In the genomic region with DNA sequence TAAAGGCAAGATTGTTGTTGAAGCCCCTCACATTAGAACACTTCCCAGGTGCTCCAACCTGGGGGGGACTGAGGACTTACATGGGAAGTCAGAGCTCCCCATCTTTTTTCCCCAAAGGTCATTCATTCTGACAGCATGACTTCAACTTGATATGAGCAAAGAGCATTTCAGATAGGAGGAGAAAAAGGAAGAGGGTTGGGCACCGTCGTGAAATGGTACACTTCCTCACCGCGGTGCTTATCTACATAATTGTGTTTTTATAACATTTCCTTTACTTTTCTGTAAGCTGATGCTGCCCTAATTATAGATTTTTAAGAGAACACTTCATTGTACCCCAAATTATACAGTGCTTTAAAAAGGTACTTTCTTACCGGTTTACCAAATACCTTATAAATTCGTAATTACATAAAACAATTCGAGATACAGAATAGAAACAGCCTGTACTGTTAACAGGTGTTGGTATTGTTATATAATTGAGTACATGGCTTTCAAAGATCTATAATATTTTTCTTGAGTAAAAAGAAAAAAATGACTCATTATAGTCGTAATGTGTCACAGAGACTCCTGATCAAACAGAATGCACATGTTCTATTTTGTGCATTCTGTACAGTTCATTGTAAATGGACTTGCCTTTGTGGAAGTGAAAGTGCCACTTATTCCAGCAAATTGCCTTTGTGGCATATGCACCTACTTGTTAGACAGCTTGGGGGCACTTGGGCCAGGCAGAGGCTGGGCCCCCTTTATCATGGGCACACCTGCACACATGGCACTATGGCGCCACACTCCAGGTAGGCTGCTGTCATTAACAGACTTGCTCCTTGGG, we compare ENCODE assay signal across 12 cellular contexts.
DNase-seq lines count a peak whose midpoint lies in the region; ATAC-seq and FAIRE-seq lines count a peak whose summit lies in the region.
"Had no signal": no experiment of that assay in that cellular context is flagged by ENCODE, and none has a peak within 500 bp of the region (broad histone marks: within the 10 kb centered on the region; RNA-seq: fewer than 3 reads in every experiment).

No MANE protein-coding gene starts in this region.

- no peaks in the 10 kb centered on the region for H3K36me3 Mint-ChIP-seq in activated CD4-positive, alpha-beta T cell treated with anti-CD3 and anti-CD28 coated beads, Interleukin-2, amount 10 ng/mL, durations not matched to agents 7 days and 5 days (ENCODE audit: low read depth)
- no peaks in the 10 kb centered on the region for H3K36me3 Mint-ChIP-seq in natural killer cell treated with Interleukin-12 subunit alpha and Interleukin-12 subunit beta and Interleukin-15 and Interleukin-18, amount 100 ng/mL, for 72 hours

- FAIRE-seq in HTR-8/SVneo (lab: Jason Lieb, UNC), result no peak
- FAIRE-seq: HepG2 had no signal

- no peaks in the 10 kb centered on the region for H3K9me3 Mint-ChIP-seq in activated CD4-positive, alpha-beta T cell treated with anti-CD3 and anti-CD28 coated beads, Interleukin-2, amount 10 ng/mL, durations not matched to agents 7 days and 5 days
- no peaks in the 10 kb centered on the region for H3K9me3 Mint-ChIP-seq in natural killer cell treated with Interleukin-12 subunit alpha and Interleukin-12 subunit beta and Interleukin-15 and Interleukin-18, amount 100 ng/mL, for 72 hours

- no peak for DNase-seq in activated CD4-positive, alpha-beta T cell treated with anti-CD3 and anti-CD28 coated beads, Interleukin-2, amount 10 ng/mL, durations not matched to agents 7 days and 5 days
- DNase-seq in activated CD4-positive, alpha-beta T cell treated with anti-CD3 and anti-CD28 coated beads for 4 hours, result no peak
- DNase-seq in OCI-M1 (lab: John Stamatoyannopoulos, UW) (peak; percentile 31), HTR-8/SVneo (ENCODE audit: insufficient read length, low spot score) (no peak)
- DNase-seq in natural killer cell treated with Interleukin-12 subunit alpha and Interleukin-12 subunit beta and Interleukin-15 and Interleukin-18, amount 100 ng/mL, for 72 hours (ENCODE audit: low spot score), result no peak
- DNase-seq in stimulated activated CD4-positive, alpha-beta T cell treated with anti-CD3 and anti-CD28 coated beads, Interleukin-4, amount 100 ng/mL, for 24 hours, result no peak
- no peak for DNase-seq in effector CD4-positive, alpha-beta T cell
- DNase-seq: activated CD8-positive, alpha-beta memory T cell treated with anti-CD3 and anti-CD28 coated beads, Interleukin-2, amount 50 U/mL, for 4 hours; dorsolateral prefrontal cortex; Right ventricle myocardium superior had no signal

- CTCF ChIA-PET in activated CD4-positive, alpha-beta T cell treated with anti-CD3 and anti-CD28 coated beads, Interleukin-2, amount 10 ng/mL, durations not matched to agents 7 days and 5 days (lab: Charles Lee), result no interaction called here

- H3K27ac Mint-ChIP-seq in activated CD4-positive, alpha-beta T cell treated with anti-CD3 and anti-CD28 coated beads, Interleukin-2, amount 10 ng/mL, durations not matched to agents 7 days and 5 days, result peak overlapping the region; percentile 28
- H3K27ac Mint-ChIP-seq in natural killer cell treated with Interleukin-12 subunit alpha and Interleukin-12 subunit beta and Interleukin-15 and Interleukin-18, amount 100 ng/mL, for 72 hours, result peak overlapping the region; percentile 90 to 96

- H3K4me1 Mint-ChIP-seq in activated CD4-positive, alpha-beta T cell treated with anti-CD3 and anti-CD28 coated beads, Interleukin-2, amount 10 ng/mL, durations not matched to agents 7 days and 5 days, result peaks cover 15% of the 10 kb centered on the region
- H3K4me1 Mint-ChIP-seq in natural killer cell treated with Interleukin-12 subunit alpha and Interleukin-12 subunit beta and Interleukin-15 and Interleukin-18, amount 100 ng/mL, for 72 hours (ENCODE audit: low read depth in 2 of 2), result peaks cover 37 to 43% of the 10 kb centered on the region in 2 donors

- H3K27me3 Mint-ChIP-seq in activated CD4-positive, alpha-beta T cell treated with anti-CD3 and anti-CD28 coated beads, Interleukin-2, amount 10 ng/mL, durations not matched to agents 7 days and 5 days, result peaks cover 2% of the 10 kb centered on the region
- no peaks in the 10 kb centered on the region for H3K27me3 Mint-ChIP-seq in natural killer cell treated with Interleukin-12 subunit alpha and Interleukin-12 subunit beta and Interleukin-15 and Interleukin-18, amount 100 ng/mL, for 72 hours

- POLR2A ChIA-PET in activated CD4-positive, alpha-beta T cell treated with anti-CD3 and anti-CD28 coated beads, Interleukin-2, amount 10 ng/mL, durations not matched to agents 7 days and 5 days (lab: Charles Lee), result interaction anchor here (0.6 kb wide), 1 partner anchor 688 kb away, joined by 8 read pairs; no protein-coding TSS in a partner anchor

- H3K4me3 Mint-ChIP-seq in activated CD4-positive, alpha-beta T cell treated with anti-CD3 and anti-CD28 coated beads, Interleukin-2, amount 10 ng/mL, durations not matched to agents 7 days and 5 days, result peak overlapping the region; percentile 5
- H3K4me3 Mint-ChIP-seq in natural killer cell treated with Interleukin-12 subunit alpha and Interleukin-12 subunit beta and Interleukin-15 and Interleukin-18, amount 100 ng/mL, for 72 hours, result peak overlapping the region; percentile 87

- ATAC-seq in HG03565 (IDR thresholded peaks at IDR 0.05; ENCODE audit: unreplicated experiment), result peak; percentile 9
- peak; percentile 13 to 57 for ATAC-seq in natural killer cell treated with Interleukin-12 subunit alpha and Interleukin-12 subunit beta and Interleukin-15 and Interleukin-18, amount 100 ng/mL, for 72 hours
- ATAC-seq: HepG2 had no signal
